In genomic region chr10:43250925-43251663, GRCh38 we compare ENCODE assay signal across 12 cellular contexts. TPM values are rescaled to one million over a fixed set of nuclear protein-coding genes. Genes with fewer than 3 reads are reported as not detected.
A peak's percentile ranks its signal among the peaks of the same experiment; 100 is the strongest.
DNase-seq lines count a peak whose midpoint lies in the region; ATAC-seq and TF ChIP-seq lines count a peak whose summit lies in the region.
"Had no signal": no experiment of that assay in that cellular context is flagged by ENCODE, and none has a peak within 500 bp of the region (broad histone marks: within the 10 kb centered on the region; RNA-seq: fewer than 3 reads in every experiment).

No MANE protein-coding gene starts in this region.

- peak; percentile 2 for DNase-seq in stimulated activated naive CD8-positive, alpha-beta T cell treated with anti-CD3 and anti-CD28 coated beads, Interleukin-15, Interleukin-2, amounts not matched to agents 100 U/mL and 50 U/mL, for 24 hours
- no peak for DNase-seq in stimulated activated naive CD8-positive, alpha-beta T cell treated with anti-CD3 and anti-CD28 coated beads, Interleukin-15, amount 100 ng/mL, for 72 hours
- no peak for DNase-seq in effector memory CD8-positive, alpha-beta T cell
- no peak for DNase-seq in NCI-H2081 (lab: John Stamatoyannopoulos, UW)
- DNase-seq in SKM-1 (lab: John Stamatoyannopoulos, UW; ENCODE audit: unreplicated experiment), result no peak
- DNase-seq: activated CD4-positive, alpha-beta T cell treated with anti-CD3 and anti-CD28 coated beads for 4 hours; activated naive CD8-positive, alpha-beta T cell treated with anti-CD3 and anti-CD28 coated beads, Interleukin-2, amount 50 U/mL, for 24 hours; NCI-H2227 treated with DMSO at 0.1 percent for 48 hours; stimulated activated CD4-positive, alpha-beta T cell treated with anti-CD3 and anti-CD28 coated beads, Interleukin-1b, Interleukin-23, amount 100 ng/mL, for 48 hours had no signal

- no peaks in the 10 kb centered on the region for H4K20me1 ChIP-seq in neural cell (ENCODE audit: insufficient read depth)

- H3K27ac ChIP-seq in neural cell (ENCODE audit: low read length), result peak overlapping the region; percentile 32

- no peak overlapping the region for H3K27ac Mint-ChIP-seq in stimulated activated naive CD8-positive, alpha-beta T cell treated with anti-CD3 and anti-CD28 coated beads, Interleukin-15, amount 100 ng/mL, for 72 hours
- peak overlapping the region; percentile 83 to 88 for H3K27ac Mint-ChIP-seq in effector memory CD8-positive, alpha-beta T cell
- H3K27ac Mint-ChIP-seq: activated naive CD8-positive, alpha-beta T cell treated with anti-CD3 and anti-CD28 coated beads, Interleukin-2, amount 50 U/mL, for 24 hours had no signal

- no peaks in the 10 kb centered on the region for H3K9me3 ChIP-seq in neural cell (ENCODE audit: low read length)

- peaks cover 6% of the 10 kb centered on the region for H3K27me3 Mint-ChIP-seq in stimulated activated naive CD8-positive, alpha-beta T cell treated with anti-CD3 and anti-CD28 coated beads, Interleukin-15, amount 100 ng/mL, for 72 hours
- H3K27me3 Mint-ChIP-seq in effector memory CD8-positive, alpha-beta T cell, result no peaks in the 10 kb centered on the region
- H3K27me3 Mint-ChIP-seq: activated naive CD8-positive, alpha-beta T cell treated with anti-CD3 and anti-CD28 coated beads, Interleukin-2, amount 50 U/mL, for 24 hours had no signal

- H3K4me2 ChIP-seq in neural cell (ENCODE audit: low read length), result no peak overlapping the region

- no peaks in the 10 kb centered on the region for H3K79me2 ChIP-seq in neural cell (replicated peaks; ENCODE audit: insufficient read depth, low read length)

- H3K36me3 ChIP-seq in neural cell (ENCODE audit: insufficient read depth, low read length), result no peaks in the 10 kb centered on the region

- no peaks in the 10 kb centered on the region for H3F3A ChIP-seq in neural cell (ENCODE audit: insufficient read depth, low read length, poor library complexity, severe bottlenecking)

- peak overlapping the region; percentile 33 for H3K9ac ChIP-seq in neural cell (ENCODE audit: low read length)

- TF ChIP-seq RAD21 in neural cell (conservative IDR thresholded peaks at IDR 0.05), result no peak

- ATAC-seq in stimulated activated naive CD8-positive, alpha-beta T cell treated with anti-CD3 and anti-CD28 coated beads, Interleukin-15, Interleukin-2, amounts not matched to agents 100 U/mL and 50 U/mL, for 24 hours, result no peak
- no peak for ATAC-seq in stimulated activated naive CD8-positive, alpha-beta T cell treated with anti-CD3 and anti-CD28 coated beads, Interleukin-15, amount 100 ng/mL, for 72 hours
- no peak for ATAC-seq in effector memory CD8-positive, alpha-beta T cell (replicated peaks)
- ATAC-seq in GM19395 (IDR thresholded peaks at IDR 0.05; ENCODE audit: unreplicated experiment) (no peak), GM18867 (IDR thresholded peaks at IDR 0.05; ENCODE audit: unreplicated experiment) (no peak)

- no peaks in the 10 kb centered on the region for H3K27me3 ChIP-seq in neural cell (ENCODE audit: insufficient read depth, low read depth, low read length)

- H2AFZ ChIP-seq in neural cell (ENCODE audit: low read depth, low read length), result no peak overlapping the region

- TF ChIP-seq CTCF in neural cell (IDR thresholded peaks at IDR 0.05; ENCODE audit: poor library complexity, severe bottlenecking), result no peak

- peaks cover 4% of the 10 kb centered on the region for H3K36me3 Mint-ChIP-seq in effector memory CD8-positive, alpha-beta T cell (ENCODE audit: insufficient read depth)

- H3K4me1 Mint-ChIP-seq in stimulated activated naive CD8-positive, alpha-beta T cell treated with anti-CD3 and anti-CD28 coated beads, Interleukin-15, amount 100 ng/mL, for 72 hours, result peaks cover 17% of the 10 kb centered on the region
- peaks cover 43 to 50% of the 10 kb centered on the region in 2 donors for H3K4me1 Mint-ChIP-seq in effector memory CD8-positive, alpha-beta T cell (ENCODE audit: low read depth in 2 of 2)

- no peaks in the 10 kb centered on the region for H3K9me2 ChIP-seq in neural cell (ENCODE audit: insufficient read depth, low read length)

- H3K4me3 ChIP-seq in neural cell (ENCODE audit: low read length), result peak overlapping the region; percentile 15

- H3K4me3 Mint-ChIP-seq in stimulated activated naive CD8-positive, alpha-beta T cell treated with anti-CD3 and anti-CD28 coated beads, Interleukin-15, amount 100 ng/mL, for 72 hours, result no peak overlapping the region
- H3K4me3 Mint-ChIP-seq in effector memory CD8-positive, alpha-beta T cell, result peak overlapping the region in 1 of 2 donors; percentile 46
- H3K4me3 Mint-ChIP-seq: activated naive CD8-positive, alpha-beta T cell treated with anti-CD3 and anti-CD28 coated beads, Interleukin-2, amount 50 U/mL, for 24 hours had no signal

- no peaks in the 10 kb centered on the region for H3K9me3 Mint-ChIP-seq in stimulated activated naive CD8-positive, alpha-beta T cell treated with anti-CD3 and anti-CD28 coated beads, Interleukin-15, amount 100 ng/mL, for 72 hours
- no peaks in the 10 kb centered on the region for H3K9me3 Mint-ChIP-seq in effector memory CD8-positive, alpha-beta T cell
- H3K9me3 Mint-ChIP-seq: activated naive CD8-positive, alpha-beta T cell treated with anti-CD3 and anti-CD28 coated beads, Interleukin-2, amount 50 U/mL, for 24 hours had no signal

- TF ChIP-seq EP300 in neural cell (conservative IDR thresholded peaks at IDR 0.05; ENCODE audit: poor library complexity, severe bottlenecking), result peak; percentile 66

TF ChIP-seq in neural cell, 6 proteins besides CTCF, POLR2A, EP300 and RAD21:
- TF ChIP-seq EZH2 (IDR thresholded peaks at IDR 0.05; ENCODE audit: borderline replicate concordance, insufficient read depth, low read length, poor library complexity, severe bottlenecking), result no peak
- no peak for TF ChIP-seq REST (IDR thresholded peaks at IDR 0.05; ENCODE audit: borderline replicate concordance)
- peak; percentile 57 for TF ChIP-seq POLR2AphosphoS5 (IDR thresholded peaks at IDR 0.05)
TF ChIP-seq in neural cell: peak in this region for 1.

RNA-seq across cellular contexts. Expression of gene RASGEF1A, which starts 15.8 kb away (rescaled TPM):
- polyA plus RNA-seq in neural cell, result 8.7 and 10.5 TPM in 2 replicates
- 11.5 and 13.6 TPM in 2 replicates for polyA minus RNA-seq in neural cell

Comparison
In these comparisons a context has a peak if more than half of its experiments do, and no peak if none do; other contexts are left out.
1. H3K27ac Mint-ChIP-seq: peak in effector memory CD8-positive, alpha-beta T cell (2 of 2); none in stimulated activated naive CD8-positive, alpha-beta T cell treated with anti-CD3 and anti-CD28 coated beads, Interleukin-15, amount 100 ng/mL, for 72 hours (0 of 2).